Comparison of ENCODE assay signal across 28 cellular contexts in genomic region chr6:18350271-18350670, GRCh38. TPM values are rescaled to one million over a fixed set of nuclear protein-coding genes. Genes with fewer than 3 reads are reported as not detected.
DNase-seq lines count a peak whose midpoint lies in the region; ATAC-seq, FAIRE-seq and TF ChIP-seq lines count a peak whose summit lies in the region.
"Had no signal": no experiment of that assay in that cellular context is flagged by ENCODE, and none has a peak within 500 bp of the region (broad histone marks: within the 10 kb centered on the region; RNA-seq: fewer than 3 reads in every experiment).

No MANE protein-coding gene starts in this region.

- H3K9me3 Mint-ChIP-seq in natural killer cell: no peaks in the 10 kb centered on the region
- H3K9me3 Mint-ChIP-seq: memory B cell had no signal

- no peak for FAIRE-seq in bronchial epithelial cell (lab: Jason Lieb, UNC)
- FAIRE-seq: H54, islet of Langerhans had no signal

- H3K27ac ChIP-seq in lung (ENCODE audit: low read depth in 1 of 2, low read length in 1 of 2): no peak overlapping the region
- H3K27ac ChIP-seq in right lobe of liver: no peak overlapping the region
- H3K27ac ChIP-seq: transverse colon had no signal

- H3K27ac Mint-ChIP-seq in natural killer cell: no peak overlapping the region
- H3K27ac Mint-ChIP-seq: memory B cell; naive thymus-derived CD4-positive, alpha-beta T cell had no signal

- peak; percentile 29 for DNase-seq in AG10803 (ENCODE audit: low read depth)
- DNase-seq in bronchial epithelial cell (ENCODE audit: low read depth): peak; percentile 86
- no peak for DNase-seq in lung (ENCODE audit: low spot score)
- no peak for DNase-seq in right lobe of liver
- DNase-seq in KG1 (lab: John Stamatoyannopoulos, UW): no peak
- no peak for DNase-seq in natural killer cell
- no peak for DNase-seq in stimulated activated CD4-positive, alpha-beta T cell treated with anti-CD3 and anti-CD28 coated beads, Interleukin-1b, Interleukin-23, amount 100 ng/mL, for 48 hours
- DNase-seq: 8988T; activated CD4-positive, alpha-beta T cell treated with anti-CD3 and anti-CD28 coated beads for 1 hour; activated naive CD4-positive, alpha-beta T cell; activated T-cell treated with anti-CD3 and anti-CD28 coated beads, Interleukin-2, amount 50 U/mL, for 1 hour; amniotic stem cell; central memory CD4-positive, alpha-beta T cell; gastrocnemius medialis; naive thymus-derived CD4-positive, alpha-beta T cell; NCI-H146; NCI-H2171; NCI-H69; retina; spleen; stimulated activated CD4-positive, alpha-beta T cell treated with anti-CD3 and anti-CD28 coated beads, Interleukin-4, amount 100 ng/mL, for 4 hours; stimulated activated naive CD8-positive, alpha-beta T cell treated with anti-CD3 and anti-CD28 coated beads, Interleukin-15, amount 100 ng/mL, for 72 hours; T1000; transverse colon had no signal

- H3K9me3 ChIP-seq in lung (ENCODE audit: control insufficient read depth in 2 of 2, insufficient read depth in 1 of 2, low read length in 1 of 2) (no peaks in the 10 kb centered on the region), right lobe of liver (no peaks in the 10 kb centered on the region)
- H3K9me3 ChIP-seq: gastrocnemius medialis, spleen, transverse colon had no signal

- WGBS in lung, 2 donors: 69 to 86% methylated on average over 4 of the region's 4 CpGs
- 86% methylated on average over 4 of the region's 4 CpGs for WGBS in right lobe of liver (ENCODE audit: insufficient coverage, low coverage, low lambda C conversion rate, missing lambda C conversion rate)

- H3K27me3 Mint-ChIP-seq in natural killer cell (ENCODE audit: low read depth in 2 of 2): peaks cover 6 to 32% of the 10 kb centered on the region in 2 donors
- H3K27me3 Mint-ChIP-seq: memory B cell had no signal

- TF ChIP-seq CTCF in AG10803 (conservative IDR thresholded peaks at IDR 0.05; ENCODE audit: low read length): no peak
- no peak for TF ChIP-seq CTCF in bronchial epithelial cell (IDR thresholded peaks at IDR 0.05; ENCODE audit: insufficient read depth, low read length, severe bottlenecking)
- TF ChIP-seq CTCF in lung (IDR thresholded peaks at IDR 0.05; ENCODE audit: control extremely low read depth, extremely low read depth): no peak
- TF ChIP-seq CTCF in right lobe of liver (IDR thresholded peaks at IDR 0.05): no peak
- TF ChIP-seq CTCF in natural killer cell (IDR thresholded peaks at IDR 0.05): no peak

- no peaks in the 10 kb centered on the region for H3K36me3 Mint-ChIP-seq in natural killer cell
- H3K36me3 Mint-ChIP-seq: naive thymus-derived CD4-positive, alpha-beta T cell had no signal

- no peak for TF ChIP-seq RAD21 in Ishikawa (IDR thresholded peaks at IDR 0.05; ENCODE audit: low read depth)

- no peak for TF ChIP-seq EP300 in Ishikawa (IDR thresholded peaks at IDR 0.05; ENCODE audit: borderline replicate concordance)

- H3K4me3 ChIP-seq in AG10803 (ENCODE audit: low read length): no peak overlapping the region
- H3K4me3 ChIP-seq in bronchial epithelial cell (ENCODE audit: low read depth, low read length): no peak overlapping the region
- no peak overlapping the region for H3K4me3 ChIP-seq in lung
- H3K4me3 ChIP-seq in right lobe of liver: no peak overlapping the region
- H3K4me3 ChIP-seq: gastrocnemius medialis, spleen, transverse colon had no signal

- TF ChIP-seq POLR2A in right lobe of liver (IDR thresholded peaks at IDR 0.05): no peak

- H3K36me3 ChIP-seq in bronchial epithelial cell (ENCODE audit: control insufficient read depth, insufficient read depth, low read length) (no peaks in the 10 kb centered on the region), lung (ENCODE audit: control insufficient read depth in 2 of 2, insufficient read depth in 2 of 2, low read length in 2 of 2) (no peaks in the 10 kb centered on the region), right lobe of liver (no peaks in the 10 kb centered on the region)
- H3K36me3 ChIP-seq: gastrocnemius medialis, spleen, transverse colon had no signal

- no peak overlapping the region for H3K4me3 Mint-ChIP-seq in natural killer cell
- H3K4me3 Mint-ChIP-seq: memory B cell; naive thymus-derived CD4-positive, alpha-beta T cell; stimulated activated naive CD8-positive, alpha-beta T cell treated with anti-CD3 and anti-CD28 coated beads, Interleukin-15, amount 100 ng/mL, for 72 hours had no signal

- intact Hi-C loops in right lobe of liver (cut with DNase I) (no loop called here), natural killer cell (cut with micrococcal nuclease) (no loop called here)

- H3K4me1 Mint-ChIP-seq in natural killer cell: no peaks in the 10 kb centered on the region
- H3K4me1 Mint-ChIP-seq: stimulated activated naive CD8-positive, alpha-beta T cell treated with anti-CD3 and anti-CD28 coated beads, Interleukin-15, amount 100 ng/mL, for 72 hours had no signal

- peaks cover 0 to 3% of the 10 kb centered on the region in 2 donors for H3K4me1 ChIP-seq in lung (ENCODE audit: control insufficient read depth in 2 of 2, insufficient read depth in 2 of 2, low read length in 2 of 2)
- H3K4me1 ChIP-seq in right lobe of liver: no peaks in the 10 kb centered on the region
- H3K4me1 ChIP-seq: transverse colon had no signal

- H3K27me3 ChIP-seq in bronchial epithelial cell (ENCODE audit: control insufficient read depth, insufficient read depth, low read length): no peaks in the 10 kb centered on the region
- H3K27me3 ChIP-seq in lung (ENCODE audit: control insufficient read depth, insufficient read depth): no peaks in the 10 kb centered on the region
- no peaks in the 10 kb centered on the region for H3K27me3 ChIP-seq in right lobe of liver
- H3K27me3 ChIP-seq: gastrocnemius medialis had no signal

- ATAC-seq in lung (ENCODE audit: insufficient read depth, low FRiP score) (peak; percentile 22), right lobe of liver (no peak), natural killer cell (no peak)
- ATAC-seq: gastrocnemius medialis; stimulated activated naive CD8-positive, alpha-beta T cell treated with anti-CD3 and anti-CD28 coated beads, Interleukin-15, amount 100 ng/mL, for 72 hours had no signal

TF ChIP-seq in Ishikawa, 13 proteins besides CTCF, POLR2A, EP300 and RAD21:
- TF ChIP-seq NFIC (IDR thresholded peaks at IDR 0.05): peak; percentile 70
- TF ChIP-seq CEBPB (IDR thresholded peaks at IDR 0.05): peak; percentile 85
- peak; percentile 58; the same call in 1 of the 2 replicates for TF ChIP-seq TEAD4 (IDR thresholded peaks at IDR 0.05)
- TF ChIP-seq REST (IDR thresholded peaks at IDR 0.05; ENCODE audit: low read depth): no peak
- no peak for TF ChIP-seq EGR1 (IDR thresholded peaks at IDR 0.05)
- TF ChIP-seq, protein P1, sequence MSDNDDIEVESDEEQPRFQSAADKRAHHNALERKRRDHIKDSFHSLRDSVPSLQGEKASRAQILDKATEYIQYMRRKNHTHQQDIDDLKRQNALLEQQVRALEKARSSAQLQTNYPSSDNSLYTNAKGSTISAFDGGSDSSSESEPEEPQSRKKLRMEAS (IDR thresholded peaks at IDR 0.05): no peak; the same call in 1 of the 2 replicates
- TF ChIP-seq CREB1 (IDR thresholded peaks at IDR 0.05; ENCODE audit: low read depth): no peak
- TF ChIP-seq YY1 (IDR thresholded peaks at IDR 0.05; ENCODE audit: low read depth): no peak
- TF ChIP-seq TCF12 (IDR thresholded peaks at IDR 0.05; ENCODE audit: low read depth): no peak
- TF ChIP-seq, protein P2, sequence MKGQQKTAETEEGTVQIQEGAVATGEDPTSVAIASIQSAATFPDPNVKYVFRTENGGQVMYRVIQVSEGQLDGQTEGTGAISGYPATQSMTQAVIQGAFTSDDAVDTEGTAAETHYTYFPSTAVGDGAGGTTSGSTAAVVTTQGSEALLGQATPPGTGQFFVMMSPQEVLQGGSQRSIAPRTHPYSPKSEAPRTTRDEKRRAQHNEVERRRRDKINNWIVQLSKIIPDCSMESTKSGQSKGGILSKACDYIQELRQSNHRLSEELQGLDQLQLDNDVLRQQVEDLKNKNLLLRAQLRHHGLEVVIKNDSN (IDR thresholded peaks at IDR 0.05): no peak
- TF ChIP-seq ZBTB7A (IDR thresholded peaks at IDR 0.05; ENCODE audit: low read depth): no peak
- no peak for TF ChIP-seq TAF1 (IDR thresholded peaks at IDR 0.05; ENCODE audit: low read depth)
- no peak for TF ChIP-seq FOXM1 (IDR thresholded peaks at IDR 0.05; ENCODE audit: borderline replicate concordance, low read depth)

RNA-seq across cellular contexts. Expression of gene RNF144B, which starts 36.9 kb away (rescaled TPM):
- total RNA-seq in bronchial epithelial cell: 141 and 239 TPM in 2 replicates
- total RNA-seq in lung: 10 to 100 TPM; 56.9 to 96.8 TPM
- 10 to 100 TPM; 18.1 to 62.1 TPM for polyA plus RNA-seq in lung
- total RNA-seq in right lobe of liver: 10 to 100 TPM in 3 of 6 experiments, 1 to 10 TPM in 3; 7.6 to 19.1 (median 10.2) TPM
- total RNA-seq in natural killer cell: 10 to 100 TPM in 1 of 3 donors, 1 to 10 TPM in 2; 3.3 to 10.5 (median 5.2) TPM

Comparison
In these comparisons a context has a peak if more than half of its experiments do, and no peak if none do; other contexts are left out.
1. DNase-seq: peak in AG10803 (single experiment) and bronchial epithelial cell (single experiment); none in lung (single experiment), right lobe of liver (0 of 3), KG1 (single experiment), natural killer cell (single experiment) and stimulated activated CD4-positive, alpha-beta T cell treated with anti-CD3 and anti-CD28 coated beads, Interleukin-1b, Interleukin-23, amount 100 ng/mL, for 48 hours (single experiment).